In the genomic region with DNA sequence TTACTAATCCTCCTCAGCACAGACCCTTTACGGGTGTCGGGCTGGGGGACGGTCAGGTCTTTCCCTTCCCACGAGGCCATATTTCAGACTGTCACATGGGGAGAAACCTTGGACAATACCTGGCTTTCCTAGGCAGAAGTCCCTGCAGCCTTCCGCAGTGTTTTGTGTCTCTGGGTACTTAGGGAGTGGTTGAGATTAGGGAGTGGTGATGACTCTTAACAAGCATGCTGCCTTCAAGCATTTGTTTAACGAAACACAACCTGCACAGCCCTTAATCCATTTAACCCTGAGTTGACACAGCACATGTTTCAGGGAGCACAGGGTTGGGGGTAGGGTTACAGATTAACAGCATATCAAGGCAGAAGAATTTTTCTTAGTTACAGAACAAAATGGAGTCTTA, we compare ENCODE assay signal across 8 cellular contexts. TPM values are rescaled to one million over a fixed set of nuclear protein-coding genes. Genes with fewer than 3 reads are reported as not detected.
DNase-seq lines count a peak whose midpoint lies in the region; ATAC-seq and TF ChIP-seq lines count a peak whose summit lies in the region.
"Not testable (repeated sequence)": the region's sequence is repeated elsewhere in the genome, so short reads cannot be mapped to it uniquely, and the experiment has no call there.

No MANE protein-coding gene starts in this region.

- not testable (repeated sequence) for H3K27me3 ChIP-seq in GM23338 (ENCODE audit: insufficient read depth); NT2/D1 (ENCODE audit: insufficient read depth, insufficient read length); iPS-20b (ENCODE audit: insufficient read depth, low read length)

- H3K9me2 ChIP-seq in GM23338 (ENCODE audit: insufficient read depth): not testable (repeated sequence)

- not testable (repeated sequence) for TF ChIP-seq CTCF in GM23338 (conservative IDR thresholded peaks at IDR 0.05; ENCODE audit: low read depth in 2 of 2); WTC11 (IDR thresholded peaks at IDR 0.05); epithelial cell of esophagus (IDR thresholded peaks at IDR 0.05; ENCODE audit: insufficient read depth, low read depth, low read length, missing control alignments); mesothelial cell of epicardium (IDR thresholded peaks at IDR 0.05; ENCODE audit: unreplicated experiment); type B pancreatic cell (conservative IDR thresholded peaks at IDR 0.05)

- peaks cover 13% of the 10 kb centered on the region for H3K27me3 Mint-ChIP-seq in GM23338 (ENCODE audit: insufficient read depth, low read depth, poor library complexity)
- not testable (repeated sequence) for H3K27me3 Mint-ChIP-seq in WTC11 (ENCODE audit: low read depth); mesothelial cell of epicardium (ENCODE audit: low read depth); type B pancreatic cell

- H3K9ac ChIP-seq in NT2/D1 (ENCODE audit: insufficient read length, low read depth): not testable (repeated sequence)
- 0 out of 2 replicates have a peak overlapping the region, but pooled peaks have one; percentile 5 for H3K9ac ChIP-seq in iPS-20b (ENCODE audit: low read depth, low read length)

- H3K4me1 ChIP-seq in GM23338 (ENCODE audit: insufficient read depth): peaks cover 35% of the 10 kb centered on the region
- H3K4me1 ChIP-seq in NT2/D1 (ENCODE audit: insufficient read depth, insufficient read length); iPS-20b (ENCODE audit: insufficient read depth, low read length): not testable (repeated sequence)

- not testable (repeated sequence) for H3K36me3 Mint-ChIP-seq in GM23338 (ENCODE audit: low read depth); WTC11; mesothelial cell of epicardium; type B pancreatic cell

- CTCF ChIA-PET in WTC11 (lab: Charles Lee): not testable (repeated sequence)

- H3F3A ChIP-seq in GM23338 (replicated peaks; ENCODE audit: low read depth): not testable (repeated sequence)

- not testable (repeated sequence) for H3K9me3 Mint-ChIP-seq in GM23338, WTC11, mesothelial cell of epicardium, type B pancreatic cell

- H3K27ac Mint-ChIP-seq in GM23338: not testable (repeated sequence)
- H3K27ac Mint-ChIP-seq in WTC11 (peak overlapping the region; percentile 88), mesothelial cell of epicardium (peak overlapping the region; percentile 75), type B pancreatic cell (peak overlapping the region; percentile 88)

- H3K4me1 Mint-ChIP-seq in GM23338: peaks cover 28% of the 10 kb centered on the region
- peaks cover 37% of the 10 kb centered on the region for H3K4me1 Mint-ChIP-seq in WTC11
- peaks cover 19% of the 10 kb centered on the region for H3K4me1 Mint-ChIP-seq in mesothelial cell of epicardium
- not testable (repeated sequence) for H3K4me1 Mint-ChIP-seq in type B pancreatic cell (ENCODE audit: unreplicated experiment)

- POLR2A ChIA-PET in WTC11 (lab: Charles Lee): not testable (repeated sequence)

- H3K4me3 ChIP-seq in GM23338: peak overlapping the region; percentile 30; the same call in 1 of the 2 replicates
- H3K4me3 ChIP-seq in NT2/D1 (ENCODE audit: insufficient read length, low read depth); epithelial cell of esophagus (ENCODE audit: low read length); iPS-20b (ENCODE audit: low read length): not testable (repeated sequence)

- not testable (repeated sequence) for ATAC-seq in GM23338, WTC11

- not testable (repeated sequence) for H3K9me3 ChIP-seq in NT2/D1 (ENCODE audit: insufficient read depth, low read length); iPS-20b (ENCODE audit: insufficient read depth, low read depth, low read length)

- peak overlapping the region; percentile 68 for H3K4me2 ChIP-seq in GM23338

- peak; percentile 20 for DNase-seq in GM23338 (ENCODE audit: low spot score)
- peak; percentile 3 for DNase-seq in NCI-H146 (lab: John Stamatoyannopoulos, UW)
- peak; percentile 33 for DNase-seq in NT2/D1 (ENCODE audit: low read depth, low spot score)
- not testable (repeated sequence) for DNase-seq in WTC11 (ENCODE audit: low spot score); mesothelial cell of epicardium (ENCODE audit: low spot score in 2 of 2, unreplicated experiment in 2 of 2); type B pancreatic cell (ENCODE audit: extremely low spot score, unreplicated experiment)
- peak; percentile 49 for DNase-seq in epithelial cell of esophagus (ENCODE audit: low read depth)

- H3K4me3 Mint-ChIP-seq in GM23338: not testable (repeated sequence)
- H3K4me3 Mint-ChIP-seq in WTC11 (0 out of 2 replicates have a peak overlapping the region, but pooled peaks have one; percentile 5), mesothelial cell of epicardium (peak overlapping the region; percentile 31), type B pancreatic cell (peak overlapping the region; percentile 65)

- not testable (repeated sequence) for H4K20me1 ChIP-seq in GM23338 (replicated peaks; ENCODE audit: insufficient read depth)

- H3K36me3 ChIP-seq in GM23338 (ENCODE audit: insufficient read depth); NT2/D1 (ENCODE audit: insufficient read depth, insufficient read length, low read length); iPS-20b (ENCODE audit: insufficient read depth, low read depth, low read length): not testable (repeated sequence)

- H3K27ac ChIP-seq in GM23338 (ENCODE audit: low read depth): peak overlapping the region; percentile 80
- H3K27ac ChIP-seq in iPS-20b (ENCODE audit: low read length): not testable (repeated sequence)

- peak overlapping the region; percentile 88 for H2AFZ ChIP-seq in GM23338

- H3K79me2 ChIP-seq in GM23338 (replicated peaks; ENCODE audit: insufficient read depth): not testable (repeated sequence)

RNA-seq across cellular contexts. Expression of gene ZNF681, which starts 34.5 kb away (rescaled TPM):
- total RNA-seq in GM23338 (2014; rRNA removed; shearing (Covaris generic)): 16.8 and 25.1 TPM in 2 replicates
- 8.4 and 9.4 TPM in 2 replicates for polyA plus RNA-seq in GM23338 (2016; fragmentation: Nextera tagmentation; extraction: Ambion mirVana)
- total RNA-seq in WTC11 (2021): 12.9 to 16.9 TPM (median 14.5 TPM) in 3 replicates
- 7.3 to 9.0 TPM (median 8.8 TPM) in 3 replicates for total RNA-seq in mesothelial cell of epicardium
- total RNA-seq in type B pancreatic cell (ENCODE audit: low replicate concordance): 8.4 and 8.5 TPM in 2 replicates

RNA-seq across cellular contexts. Expression of gene ZNF675, which starts 37.1 kb away (rescaled TPM):
- total RNA-seq in GM23338 (2014; rRNA removed; shearing (Covaris generic)): 37.8 and 39.4 TPM in 2 replicates
- polyA plus RNA-seq in GM23338 (2016; fragmentation: Nextera tagmentation; extraction: Ambion mirVana): 15.8 and 20.2 TPM in 2 replicates
- 28.9 to 34.3 TPM (median 29.7 TPM) in 3 replicates for total RNA-seq in WTC11 (2021)
- 20.6 to 24.1 TPM (median 24.0 TPM) in 3 replicates for total RNA-seq in mesothelial cell of epicardium
- total RNA-seq in type B pancreatic cell (ENCODE audit: low replicate concordance): 19.6 and 19.7 TPM in 2 replicates
